Comparison of ENCODE assay signal across 10 cellular contexts in the genomic region with DNA sequence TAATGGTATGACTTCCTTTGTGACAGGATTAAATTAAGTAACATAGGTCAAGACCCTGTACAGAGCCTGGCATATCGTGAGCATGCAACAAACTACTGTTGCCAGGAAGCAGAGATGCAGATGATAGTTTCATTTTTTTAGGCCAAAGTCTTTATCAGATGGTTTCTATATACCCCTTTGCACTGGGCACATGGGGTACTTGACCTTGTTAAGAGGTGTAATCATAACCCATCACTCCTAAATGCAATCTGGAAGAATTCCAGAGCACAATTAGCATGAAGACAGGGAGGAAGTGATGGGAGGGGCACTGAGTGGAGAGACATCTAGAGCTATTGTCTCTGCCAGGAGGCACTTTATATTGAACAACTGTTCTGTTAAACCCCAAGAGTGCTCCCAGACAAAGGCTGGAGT. TPM values are rescaled to one million over a fixed set of nuclear protein-coding genes. Genes with fewer than 3 reads are reported as not detected.
A peak's percentile ranks its signal among the peaks of the same experiment; 100 is the strongest.
DNase-seq lines count a peak whose midpoint lies in the region; ATAC-seq and TF ChIP-seq lines count a peak whose summit lies in the region.
"Had no signal": no experiment of that assay in that cellular context is flagged by ENCODE, and none has a peak within 500 bp of the region (broad histone marks: within the 10 kb centered on the region; RNA-seq: fewer than 3 reads in every experiment).

No MANE protein-coding gene starts in this region.

- H3K79me2 ChIP-seq in HCT116 (ENCODE audit: insufficient read depth, low read length): peaks cover 35% of the 10 kb centered on the region; the same call in 1 of the 2 replicates

- CTCF ChIA-PET in HCT116 (lab: Charles Lee): no interaction called here

- no peaks in the 10 kb centered on the region for H3K9me2 ChIP-seq in HCT116 (ENCODE audit: insufficient read depth)

- RAD21 ChIA-PET in HCT116 (lab: Charles Lee; ENCODE audit: low non-redundant PET in 1 of 2, low total read pairs in 2 of 2, uncharacterized antibody in 2 of 2, unreplicated experiment in 2 of 2): no interaction called here

- H3K4me2 ChIP-seq in HCT116 (ENCODE audit: low read length): peak overlapping the region; percentile 78; the same call in 1 of the 2 replicates
- peak overlapping the region; percentile 62 for H3K4me2 ChIP-seq in skeletal muscle satellite cell (ENCODE audit: low read length)

- TF ChIP-seq CTCF in HCT116 (IDR thresholded peaks at IDR 0.05 in 2 of 3, conservative IDR thresholded peaks at IDR 0.05 in 1 of 3; ENCODE audit: borderline replicate concordance in 1 of 3, insufficient read depth in 1 of 3, low read depth in 2 of 3, low read length in 2 of 3): no peak
- TF ChIP-seq CTCF in coronary artery (IDR thresholded peaks at IDR 0.05): no peak

- intact Hi-C loops in HCT116 (cut with micrococcal nuclease): no loop called here

- H2AFZ ChIP-seq in HCT116 (ENCODE audit: low read depth, low read length, poor library complexity, severe bottlenecking): no peak overlapping the region

- H3K36me3 ChIP-seq in HCT116 (ENCODE audit: control insufficient read depth in 1 of 2, insufficient read depth in 2 of 2, low read length in 2 of 2) (no peaks in the 10 kb centered on the region), skeletal muscle satellite cell (ENCODE audit: insufficient read depth, low read length) (no peaks in the 10 kb centered on the region)

- H3K9me3 ChIP-seq in HCT116 (ENCODE audit: control insufficient read depth in 1 of 2, insufficient read depth in 1 of 2, low read depth in 1 of 2, low read length in 2 of 2): no peaks in the 10 kb centered on the region
- H3K9me3 ChIP-seq in skeletal muscle satellite cell (replicated peaks; ENCODE audit: low read length): no peaks in the 10 kb centered on the region
- H3K9me3 ChIP-seq: body of pancreas had no signal

- no TSS peak for BruUV-seq in HCT116 (replicated peaks; lab: Mats Ljungman, UMichigan)

- no peak for ATAC-seq in HCT116
- ATAC-seq in GM18861 (IDR thresholded peaks at IDR 0.05; ENCODE audit: unreplicated experiment): no peak
- ATAC-seq: body of pancreas had no signal

- TF ChIP-seq POLR2A in HCT116 (IDR thresholded peaks at IDR 0.05; ENCODE audit: borderline replicate concordance, extremely low read depth, insufficient read depth, insufficient read length): no peak

- H3K9ac ChIP-seq in HCT116 (ENCODE audit: low read length) (0 out of 2 replicates have a peak overlapping the region, but pooled peaks have one; percentile 40), skeletal muscle satellite cell (ENCODE audit: low read depth, low read length) (peak overlapping the region; percentile 95)

- POLR2A ChIA-PET in HCT116 (lab: Charles Lee): no interaction called here

- H3K27ac ChIP-seq in HCT116 (ENCODE audit: low read depth, low read length) (no peak overlapping the region), coronary artery (peak overlapping the region; percentile 45 to 76)

- H3K27me3 ChIP-seq in HCT116 (ENCODE audit: insufficient read depth, low read length) (no peaks in the 10 kb centered on the region), skeletal muscle satellite cell (ENCODE audit: control insufficient read depth, insufficient read depth, low read length) (no peaks in the 10 kb centered on the region)
- H3K27me3 ChIP-seq: body of pancreas had no signal

- H3K4me3 ChIP-seq in HCT116 (replicated peaks in 1 of 2; ENCODE audit: low read depth in 1 of 2, low read length in 2 of 2) (no peak overlapping the region), coronary artery (peak overlapping the region; percentile 8), skeletal muscle satellite cell (ENCODE audit: low read length) (peak overlapping the region; percentile 4)
- H3K4me3 ChIP-seq: body of pancreas had no signal

- peaks cover 32 to 66% of the 10 kb centered on the region in 2 experiments for H3K4me1 ChIP-seq in HCT116 (ENCODE audit: control insufficient read depth in 1 of 2, insufficient read depth in 2 of 2, low read length in 2 of 2)
- H3K4me1 ChIP-seq in skeletal muscle satellite cell (ENCODE audit: control insufficient read depth, insufficient read depth, low read length): peaks cover 82% of the 10 kb centered on the region

- DNase-seq in HCT116 (ENCODE audit: low read depth, low spot score): no peak
- peak; percentile 46 to 71 for DNase-seq in NCI-H524 (lab: John Stamatoyannopoulos, UW)
- no peak for DNase-seq in coronary artery (ENCODE audit: low spot score)
- no peak for DNase-seq in activated gamma-delta T cell treated with Interleukin-2 at 50 U/mL for 16 hours
- DNase-seq in Kasumi-1 (lab: John Stamatoyannopoulos, UW): no peak
- DNase-seq: body of pancreas; NCI-H1048; stimulated activated CD4-positive, alpha-beta T cell treated with anti-CD3 and anti-CD28 coated beads, Interleukin-12 subunit alpha, Interleukin-12 subunit beta, amount 100 ng/mL, for 4 hours had no signal

- no peak for TF ChIP-seq RAD21 in HCT116 (IDR thresholded peaks at IDR 0.05; ENCODE audit: low read depth)

- H4K20me1 ChIP-seq in HCT116 (ENCODE audit: insufficient read depth): no peaks in the 10 kb centered on the region

TF ChIP-seq in HCT116, 20 proteins besides CTCF, POLR2A, EP300 and RAD21:
- TF ChIP-seq, protein P1, sequence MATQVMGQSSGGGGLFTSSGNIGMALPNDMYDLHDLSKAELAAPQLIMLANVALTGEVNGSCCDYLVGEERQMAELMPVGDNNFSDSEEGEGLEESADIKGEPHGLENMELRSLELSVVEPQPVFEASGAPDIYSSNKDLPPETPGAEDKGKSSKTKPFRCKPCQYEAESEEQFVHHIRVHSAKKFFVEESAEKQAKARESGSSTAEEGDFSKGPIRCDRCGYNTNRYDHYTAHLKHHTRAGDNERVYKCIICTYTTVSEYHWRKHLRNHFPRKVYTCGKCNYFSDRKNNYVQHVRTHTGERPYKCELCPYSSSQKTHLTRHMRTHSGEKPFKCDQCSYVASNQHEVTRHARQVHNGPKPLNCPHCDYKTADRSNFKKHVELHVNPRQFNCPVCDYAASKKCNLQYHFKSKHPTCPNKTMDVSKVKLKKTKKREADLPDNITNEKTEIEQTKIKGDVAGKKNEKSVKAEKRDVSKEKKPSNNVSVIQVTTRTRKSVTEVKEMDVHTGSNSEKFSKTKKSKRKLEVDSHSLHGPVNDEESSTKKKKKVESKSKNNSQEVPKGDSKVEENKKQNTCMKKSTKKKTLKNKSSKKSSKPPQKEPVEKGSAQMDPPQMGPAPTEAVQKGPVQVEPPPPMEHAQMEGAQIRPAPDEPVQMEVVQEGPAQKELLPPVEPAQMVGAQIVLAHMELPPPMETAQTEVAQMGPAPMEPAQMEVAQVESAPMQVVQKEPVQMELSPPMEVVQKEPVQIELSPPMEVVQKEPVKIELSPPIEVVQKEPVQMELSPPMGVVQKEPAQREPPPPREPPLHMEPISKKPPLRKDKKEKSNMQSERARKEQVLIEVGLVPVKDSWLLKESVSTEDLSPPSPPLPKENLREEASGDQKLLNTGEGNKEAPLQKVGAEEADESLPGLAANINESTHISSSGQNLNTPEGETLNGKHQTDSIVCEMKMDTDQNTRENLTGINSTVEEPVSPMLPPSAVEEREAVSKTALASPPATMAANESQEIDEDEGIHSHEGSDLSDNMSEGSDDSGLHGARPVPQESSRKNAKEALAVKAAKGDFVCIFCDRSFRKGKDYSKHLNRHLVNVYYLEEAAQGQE (IDR thresholded peaks at IDR 0.05; ENCODE audit: low read depth): no peak
- TF ChIP-seq YY1 (IDR thresholded peaks at IDR 0.05; ENCODE audit: extremely low read depth, insufficient replicate concordance, low read depth, low read length) (no peak), SRF (IDR thresholded peaks at IDR 0.05; ENCODE audit: low read depth) (no peak)

RNA-seq across cellular contexts. Expression of a gene that starts 22.1 kb away (rescaled TPM):
- total RNA-seq in HCT116 (2021; ENCODE audit: unreplicated experiment): 31.6 TPM
- 40.8 and 53.1 TPM in 2 replicates for polyA plus RNA-seq in HCT116 (2012)
- 23.8 and 26.0 TPM in 2 replicates for total RNA-seq in skeletal muscle satellite cell (2012; rRNA removed)

RNA-seq across cellular contexts. Expression of a gene that starts 50.2 kb away (rescaled TPM):
- total RNA-seq in HCT116 (2021; ENCODE audit: unreplicated experiment): not detected
- polyA plus RNA-seq in HCT116 (2012): not detected in 2 replicates
- total RNA-seq in skeletal muscle satellite cell (2012; rRNA removed): not detected in 2 replicates
- total RNA-seq: body of pancreas had no signal

Comparison
In these comparisons a context has a peak if more than half of its experiments do, and no peak if none do; other contexts are left out.
1. DNase-seq: peak in NCI-H524 (2 of 2); none in HCT116 (single experiment), coronary artery (single experiment), activated gamma-delta T cell treated with Interleukin-2 at 50 U/mL for 16 hours (single experiment) and Kasumi-1 (0 of 2).
2. H3K4me3 ChIP-seq: peak in coronary artery (single experiment) and skeletal muscle satellite cell (single experiment); none in HCT116 (0 of 2).